ENCODE assay signal across 1 cellular context in genomic region chr6:42236030-42236429, GRCh38.
TF ChIP-seq lines count a peak whose summit lies in the region.

No MANE protein-coding gene starts in this region.

TF ChIP-seq in H1, 55 proteins besides CTCF, POLR2A, EP300 and RAD21:
- no peak for TF ChIP-seq SIRT6 (IDR thresholded peaks at IDR 0.05; ENCODE audit: low read length)
- no peak for TF ChIP-seq NANOG (IDR thresholded peaks at IDR 0.05; ENCODE audit: insufficient read depth, low read depth, low read length, poor library complexity, severe bottlenecking)
- TF ChIP-seq POU5F1 (IDR thresholded peaks at IDR 0.05; ENCODE audit: low read depth, low read length): no peak
- TF ChIP-seq SP1 (IDR thresholded peaks at IDR 0.05; ENCODE audit: low read depth, low read length): no peak
- no peak for TF ChIP-seq RFX5 (IDR thresholded peaks at IDR 0.05; ENCODE audit: borderline replicate concordance, low read depth, low read length)
- TF ChIP-seq RBBP5 (IDR thresholded peaks at IDR 0.05; ENCODE audit: borderline replicate concordance, low read depth, low read length): no peak
